Comparison of ENCODE assay signal across 2 cellular contexts in genomic region chr19:49128545-49129237, GRCh38.
TF ChIP-seq lines count a peak whose summit lies in the region.

No MANE protein-coding gene starts in this region.

TF ChIP-seq in Ishikawa, 13 proteins besides CTCF, POLR2A, EP300 and RAD21:
- TF ChIP-seq NFIC (IDR thresholded peaks at IDR 0.05), result no peak
- TF ChIP-seq TCF12 (IDR thresholded peaks at IDR 0.05; ENCODE audit: low read depth), result 0 out of 2 replicates have a peak, but pooled peaks have one; percentile 12
- TF ChIP-seq TEAD4 (IDR thresholded peaks at IDR 0.05), result no peak
- no peak for TF ChIP-seq REST (IDR thresholded peaks at IDR 0.05; ENCODE audit: low read depth)
TF ChIP-seq in Ishikawa: peak in this region for 1.

TF ChIP-seq in K562, 482 proteins besides CTCF, POLR2A, EP300 and RAD21 (continues in another document):
- TF ChIP-seq MAX (CRISPR knock-in tag; IDR thresholded peaks at IDR 0.05) (peak; percentile 18; the same call in 1 of the 2 replicates), ZC3H11A (IDR thresholded peaks at IDR 0.05; ENCODE audit: low read depth, low read length) (no peak), CHCHD3 (CRISPR knock-in tag; IDR thresholded peaks at IDR 0.05) (no peak), PHF8 (IDR thresholded peaks at IDR 0.05; ENCODE audit: borderline replicate concordance, low read length) (0 out of 2 replicates have a peak, but pooled peaks have one; percentile 23), CCAR2 (IDR thresholded peaks at IDR 0.05; ENCODE audit: low read depth, low read length) (0 out of 2 replicates have a peak, but pooled peaks have one; percentile 42), ZNF174 (CRISPR knock-in tag; IDR thresholded peaks at IDR 0.05) (no peak), SMARCE1 (IDR thresholded peaks at IDR 0.05) (no peak), TRIM25 (IDR thresholded peaks at IDR 0.05; ENCODE audit: borderline replicate concordance) (no peak), SMARCA4 (IDR thresholded peaks at IDR 0.05) (peak; percentile 41; the same call in 1 of the 2 replicates), NELFE (IDR thresholded peaks at IDR 0.05; ENCODE audit: insufficient read depth, insufficient read length) (no peak), CREB3 (tag; conservative IDR thresholded peaks at IDR 0.05; ENCODE audit: low read depth) (no peak), CBFB (CRISPR knock-in tag; IDR thresholded peaks at IDR 0.05) (no peak), E2F5 (CRISPR knock-in tag; IDR thresholded peaks at IDR 0.05) (no peak), BCLAF1 (IDR thresholded peaks at IDR 0.05; ENCODE audit: borderline replicate concordance in 1 of 2, control insufficient read depth in 1 of 2, low read depth in 2 of 2, low read length in 1 of 2) (0 out of 4 replicates have a peak, but pooled peaks of 1 of the 2 experiments have one; percentile 57), DPF2 (IDR thresholded peaks at IDR 0.05) (peak; percentile 52; the same call in 1 of the 2 replicates), RBM39 (optimal IDR thresholded peaks at IDR 0.05; ENCODE audit: low read depth, low read length) (peak; percentile 1), PTRF (tag; IDR thresholded peaks at IDR 0.05) (no peak), RCOR1 (IDR thresholded peaks at IDR 0.05; ENCODE audit: borderline replicate concordance in 1 of 2, low read depth in 2 of 2, low read length in 2 of 2) (0 out of 4 replicates have a peak, but pooled peaks of 1 of the 2 experiments have one; percentile 2), YY1 (IDR thresholded peaks at IDR 0.05; ENCODE audit: borderline replicate concordance in 1 of 3, control insufficient read depth in 1 of 3, extremely low read depth in 1 of 3, insufficient read depth in 3 of 3, insufficient read length in 1 of 3, insufficient replicate concordance in 2 of 3, low read depth in 1 of 3, low read length in 2 of 3) (peak in 1 of 3 experiments; percentile 32), SIN3A (IDR thresholded peaks at IDR 0.05; ENCODE audit: borderline replicate concordance in 2 of 2, control insufficient read depth in 1 of 2, low read depth in 2 of 2, low read length in 2 of 2) (peak; percentile 9 to 46; a peak in 1 of 4 replicates), HDAC2 (IDR thresholded peaks at IDR 0.05) (0 out of 2 replicates have a peak, but pooled peaks have one; percentile 31), TEAD1 (CRISPR knock-in tag; IDR thresholded peaks at IDR 0.05) (peak in 1 of 2 experiments; percentile 34; a peak in 1 of 4 replicates), NKRF (IDR thresholded peaks at IDR 0.05; ENCODE audit: borderline replicate concordance) (peak; percentile 87; the same call in 1 of the 2 replicates), BRF2 (IDR thresholded peaks at IDR 0.05; ENCODE audit: borderline replicate concordance, insufficient read depth, insufficient read length) (no peak), FOXA3 (CRISPR knock-in tag; conservative IDR thresholded peaks at IDR 0.05 in 1 of 2, IDR thresholded peaks at IDR 0.05 in 1 of 2) (peak in 1 of 2 experiments; percentile 74; a peak in 1 of 4 replicates), ZFPM2 (CRISPR knock-in tag; IDR thresholded peaks at IDR 0.05) (no peak), GABPA (tag; conservative IDR thresholded peaks at IDR 0.05; ENCODE audit: low read depth) (no peak; the same call in 1 of the 2 replicates), THRAP3 (IDR thresholded peaks at IDR 0.05; ENCODE audit: borderline replicate concordance) (no peak), ZBTB2 (IDR thresholded peaks at IDR 0.05) (peak; percentile 57; the same call in 1 of the 2 replicates), MEIS2 (IDR thresholded peaks at IDR 0.05; ENCODE audit: partially characterized antibody) (peak; percentile 80), ELF4 (CRISPR knock-in tag; IDR thresholded peaks at IDR 0.05) (peak; percentile 76; the same call in 1 of the 2 replicates), MTA3 (IDR thresholded peaks at IDR 0.05; ENCODE audit: borderline replicate concordance) (no peak), ZNF318 (IDR thresholded peaks at IDR 0.05; ENCODE audit: borderline replicate concordance in 1 of 2, low read depth in 1 of 2) (no peak), HDGF (IDR thresholded peaks at IDR 0.05) (0 out of 2 replicates have a peak, but pooled peaks have one; percentile 35)
